Comparison of ENCODE assay signal across 1 cellular context in the genomic region with DNA sequence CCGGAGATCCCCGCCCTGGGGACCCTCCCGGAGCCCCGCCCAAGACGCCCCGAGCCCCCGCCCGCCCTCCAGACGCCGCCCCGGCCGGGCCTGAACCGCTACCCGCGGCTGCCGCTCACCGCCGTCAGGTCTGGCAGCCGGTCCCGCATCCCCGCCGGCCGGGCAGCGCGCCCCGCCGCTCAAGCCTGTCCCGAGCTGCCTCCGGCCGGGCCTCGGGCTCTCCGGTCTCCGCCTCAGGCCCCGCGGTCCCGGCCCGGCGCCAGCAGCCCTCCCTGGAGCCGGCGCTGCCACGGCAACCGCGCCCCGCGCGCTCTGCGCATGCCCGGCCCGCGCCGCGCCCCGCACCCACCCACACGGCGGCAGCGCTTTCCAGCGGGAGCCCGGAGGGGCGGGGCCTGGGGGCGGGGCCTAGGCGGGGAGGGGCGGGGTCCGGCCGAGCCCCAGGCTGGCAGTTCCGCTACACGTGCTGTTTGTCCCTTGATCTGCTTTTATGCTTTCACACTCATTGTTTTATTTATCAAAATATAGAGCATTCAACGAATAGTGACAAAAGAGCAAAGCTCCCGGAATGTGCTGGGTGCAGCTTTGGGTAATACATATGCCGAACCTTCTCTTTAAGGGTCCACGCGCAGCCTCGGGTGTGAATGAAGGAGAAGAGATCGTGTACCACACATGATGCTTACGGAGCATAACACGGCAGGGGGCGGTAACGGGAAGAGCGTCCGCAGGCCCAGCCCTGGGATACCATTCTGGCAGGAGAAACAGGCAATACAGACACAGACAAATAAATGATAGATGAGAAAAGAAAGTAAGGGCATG.
A peak's percentile ranks its signal among the peaks of the same experiment; 100 is the strongest.
TF ChIP-seq lines count a peak whose summit lies in the region.

A gene (minus strand): TSS at position 300 of the 819 bp plus-strand sequence. CDS start 151 bp downstream, at position 149.

TF ChIP-seq in K562, 482 proteins besides CTCF, POLR2A, EP300 and RAD21 (continued from another document and continues in another):
- TF ChIP-seq, protein P1, sequence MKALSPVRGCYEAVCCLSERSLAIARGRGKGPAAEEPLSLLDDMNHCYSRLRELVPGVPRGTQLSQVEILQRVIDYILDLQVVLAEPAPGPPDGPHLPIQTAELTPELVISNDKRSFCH (CRISPR knock-in tag; IDR thresholded peaks at IDR 0.05) = no peak
- TF ChIP-seq, protein P1 (tag; IDR thresholded peaks at IDR 0.05) = no peak
- TF ChIP-seq, protein P2, sequence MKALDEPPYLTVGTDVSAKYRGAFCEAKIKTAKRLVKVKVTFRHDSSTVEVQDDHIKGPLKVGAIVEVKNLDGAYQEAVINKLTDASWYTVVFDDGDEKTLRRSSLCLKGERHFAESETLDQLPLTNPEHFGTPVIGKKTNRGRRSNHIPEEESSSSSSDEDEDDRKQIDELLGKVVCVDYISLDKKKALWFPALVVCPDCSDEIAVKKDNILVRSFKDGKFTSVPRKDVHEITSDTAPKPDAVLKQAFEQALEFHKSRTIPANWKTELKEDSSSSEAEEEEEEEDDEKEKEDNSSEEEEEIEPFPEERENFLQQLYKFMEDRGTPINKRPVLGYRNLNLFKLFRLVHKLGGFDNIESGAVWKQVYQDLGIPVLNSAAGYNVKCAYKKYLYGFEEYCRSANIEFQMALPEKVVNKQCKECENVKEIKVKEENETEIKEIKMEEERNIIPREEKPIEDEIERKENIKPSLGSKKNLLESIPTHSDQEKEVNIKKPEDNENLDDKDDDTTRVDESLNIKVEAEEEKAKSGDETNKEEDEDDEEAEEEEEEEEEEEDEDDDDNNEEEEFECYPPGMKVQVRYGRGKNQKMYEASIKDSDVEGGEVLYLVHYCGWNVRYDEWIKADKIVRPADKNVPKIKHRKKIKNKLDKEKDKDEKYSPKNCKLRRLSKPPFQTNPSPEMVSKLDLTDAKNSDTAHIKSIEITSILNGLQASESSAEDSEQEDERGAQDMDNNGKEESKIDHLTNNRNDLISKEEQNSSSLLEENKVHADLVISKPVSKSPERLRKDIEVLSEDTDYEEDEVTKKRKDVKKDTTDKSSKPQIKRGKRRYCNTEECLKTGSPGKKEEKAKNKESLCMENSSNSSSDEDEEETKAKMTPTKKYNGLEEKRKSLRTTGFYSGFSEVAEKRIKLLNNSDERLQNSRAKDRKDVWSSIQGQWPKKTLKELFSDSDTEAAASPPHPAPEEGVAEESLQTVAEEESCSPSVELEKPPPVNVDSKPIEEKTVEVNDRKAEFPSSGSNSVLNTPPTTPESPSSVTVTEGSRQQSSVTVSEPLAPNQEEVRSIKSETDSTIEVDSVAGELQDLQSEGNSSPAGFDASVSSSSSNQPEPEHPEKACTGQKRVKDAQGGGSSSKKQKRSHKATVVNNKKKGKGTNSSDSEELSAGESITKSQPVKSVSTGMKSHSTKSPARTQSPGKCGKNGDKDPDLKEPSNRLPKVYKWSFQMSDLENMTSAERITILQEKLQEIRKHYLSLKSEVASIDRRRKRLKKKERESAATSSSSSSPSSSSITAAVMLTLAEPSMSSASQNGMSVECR (CRISPR knock-in tag; IDR thresholded peaks at IDR 0.05) = peak; percentile 64; the same call in 1 of the 2 replicates
- TF ChIP-seq, protein P3, sequence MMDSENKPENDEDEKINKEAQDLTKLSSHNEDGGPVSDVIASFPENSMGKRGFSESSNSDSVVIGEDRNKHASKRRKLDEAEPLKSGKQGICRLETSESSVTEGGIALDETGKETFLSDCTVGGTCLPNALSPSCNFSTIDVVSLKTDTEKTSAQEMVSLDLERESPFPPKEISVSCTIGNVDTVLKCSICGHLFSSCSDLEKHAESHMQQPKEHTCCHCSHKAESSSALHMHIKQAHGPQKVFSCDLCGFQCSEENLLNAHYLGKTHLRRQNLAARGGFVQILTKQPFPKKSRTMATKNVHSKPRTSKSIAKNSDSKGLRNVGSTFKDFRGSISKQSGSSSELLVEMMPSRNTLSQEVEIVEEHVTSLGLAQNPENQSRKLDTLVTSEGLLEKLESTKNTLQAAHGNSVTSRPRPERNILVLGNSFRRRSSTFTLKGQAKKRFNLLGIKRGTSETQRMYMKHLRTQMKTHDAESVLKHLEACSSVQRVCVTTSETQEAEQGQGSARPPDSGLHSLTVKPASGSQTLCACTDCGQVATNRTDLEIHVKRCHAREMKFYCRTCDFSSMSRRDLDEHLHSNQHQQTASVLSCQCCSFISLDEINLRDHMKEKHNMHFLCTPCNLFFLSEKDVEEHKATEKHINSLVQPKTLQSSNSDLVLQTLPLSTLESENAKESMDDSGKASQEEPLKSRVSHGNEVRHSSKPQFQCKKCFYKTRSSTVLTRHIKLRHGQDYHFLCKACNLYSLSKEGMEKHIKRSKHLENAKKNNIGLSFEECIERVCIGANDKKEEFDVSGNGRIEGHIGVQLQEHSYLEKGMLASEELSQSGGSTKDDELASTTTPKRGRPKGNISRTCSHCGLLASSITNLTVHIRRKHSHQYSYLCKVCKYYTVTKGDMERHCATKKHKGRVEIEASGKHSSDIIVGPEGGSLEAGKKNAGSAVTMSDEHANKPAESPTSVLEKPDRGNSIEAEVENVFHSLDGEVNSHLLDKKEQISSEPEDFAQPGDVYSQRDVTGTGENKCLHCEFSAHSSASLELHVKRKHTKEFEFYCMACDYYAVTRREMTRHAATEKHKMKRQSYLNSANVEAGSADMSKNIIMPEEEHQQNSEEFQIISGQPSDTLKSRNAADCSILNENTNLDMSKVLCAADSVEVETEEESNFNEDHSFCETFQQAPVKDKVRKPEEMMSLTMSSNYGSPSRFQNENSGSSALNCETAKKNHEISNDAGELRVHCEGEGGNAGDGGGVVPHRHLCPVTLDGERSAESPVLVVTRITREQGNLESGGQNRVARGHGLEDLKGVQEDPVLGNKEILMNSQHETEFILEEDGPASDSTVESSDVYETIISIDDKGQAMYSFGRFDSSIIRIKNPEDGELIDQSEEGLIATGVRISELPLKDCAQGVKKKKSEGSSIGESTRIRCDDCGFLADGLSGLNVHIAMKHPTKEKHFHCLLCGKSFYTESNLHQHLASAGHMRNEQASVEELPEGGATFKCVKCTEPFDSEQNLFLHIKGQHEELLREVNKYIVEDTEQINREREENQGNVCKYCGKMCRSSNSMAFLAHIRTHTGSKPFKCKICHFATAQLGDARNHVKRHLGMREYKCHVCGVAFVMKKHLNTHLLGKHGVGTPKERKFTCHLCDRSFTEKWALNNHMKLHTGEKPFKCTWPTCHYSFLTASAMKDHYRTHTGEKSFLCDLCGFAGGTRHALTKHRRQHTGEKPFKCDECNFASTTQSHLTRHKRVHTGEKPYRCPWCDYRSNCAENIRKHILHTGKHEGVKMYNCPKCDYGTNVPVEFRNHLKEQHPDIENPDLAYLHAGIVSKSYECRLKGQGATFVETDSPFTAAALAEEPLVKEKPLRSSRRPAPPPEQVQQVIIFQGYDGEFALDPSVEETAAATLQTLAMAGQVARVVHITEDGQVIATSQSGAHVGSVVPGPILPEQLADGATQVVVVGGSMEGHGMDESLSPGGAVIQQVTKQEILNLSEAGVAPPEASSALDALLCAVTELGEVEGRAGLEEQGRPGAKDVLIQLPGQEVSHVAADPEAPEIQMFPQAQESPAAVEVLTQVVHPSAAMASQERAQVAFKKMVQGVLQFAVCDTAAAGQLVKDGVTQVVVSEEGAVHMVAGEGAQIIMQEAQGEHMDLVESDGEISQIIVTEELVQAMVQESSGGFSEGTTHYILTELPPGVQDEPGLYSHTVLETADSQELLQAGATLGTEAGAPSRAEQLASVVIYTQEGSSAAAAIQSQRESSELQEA (IDR thresholded peaks at IDR 0.05; ENCODE audit: low read depth) = no peak
- TF ChIP-seq CHD1 (IDR thresholded peaks at IDR 0.05; ENCODE audit: low read length) (no peak), ZNF274 (IDR thresholded peaks at IDR 0.05; ENCODE audit: borderline replicate concordance, low read depth, low read length) (no peak), HDAC6 (IDR thresholded peaks at IDR 0.05; ENCODE audit: low read depth, low read length) (no peak), TRIM24 (IDR thresholded peaks at IDR 0.05) (0 out of 4 replicates have a peak, but pooled peaks of 1 of the 2 experiments have one; percentile 27), XRCC3 (IDR thresholded peaks at IDR 0.05) (no peak), ARNT (IDR thresholded peaks at IDR 0.05) (peak in 1 of 2 experiments; percentile 84; a peak in 2 of 4 replicates), MCM5 (IDR thresholded peaks at IDR 0.05; ENCODE audit: low read depth) (no peak), FOXA1 (IDR thresholded peaks at IDR 0.05; ENCODE audit: borderline replicate concordance) (no peak), BHLHE40 (IDR thresholded peaks at IDR 0.05; ENCODE audit: low read length) (peak; percentile 80), ZNF121 (CRISPR knock-in tag; conservative IDR thresholded peaks at IDR 0.05) (no peak), C11orf30 (IDR thresholded peaks at IDR 0.05; ENCODE audit: low read depth) (no peak), PHF8 (IDR thresholded peaks at IDR 0.05; ENCODE audit: borderline replicate concordance, low read length) (peak; percentile 61; the same call in 1 of the 2 replicates), ZNF584 (CRISPR knock-in tag; IDR thresholded peaks at IDR 0.05; ENCODE audit: low read depth) (no peak), LCOR (CRISPR knock-in tag; IDR thresholded peaks at IDR 0.05) (0 out of 2 replicates have a peak, but pooled peaks have one; percentile 40), DPF2 (IDR thresholded peaks at IDR 0.05) (peak; percentile 65), SPI1 (IDR thresholded peaks at IDR 0.05; ENCODE audit: borderline replicate concordance, low read depth, low read length) (no peak), POLR3A (IDR thresholded peaks at IDR 0.05; ENCODE audit: borderline replicate concordance, extremely low read depth, insufficient read depth, insufficient read length) (no peak), CCNT2 (IDR thresholded peaks at IDR 0.05; ENCODE audit: borderline replicate concordance, extremely low read depth, insufficient read length, low read depth, low read length) (peak; percentile 24), NCOA2 (IDR thresholded peaks at IDR 0.05; ENCODE audit: partially characterized antibody in 2 of 2) (no peak), ZNF316 (IDR thresholded peaks at IDR 0.05) (peak; percentile 54), SRSF1 (IDR thresholded peaks at IDR 0.05; ENCODE audit: low read depth, low read length) (no peak), ZC3H11A (IDR thresholded peaks at IDR 0.05; ENCODE audit: low read depth, low read length) (no peak), ZNF232 (CRISPR knock-in tag; IDR thresholded peaks at IDR 0.05) (no peak), ZNF778 (CRISPR knock-in tag; IDR thresholded peaks at IDR 0.05) (no peak), CBFA2T2 (conservative IDR thresholded peaks at IDR 0.05) (no peak), NBN (IDR thresholded peaks at IDR 0.05; ENCODE audit: low read depth) (peak; percentile 94), NR2F6 (CRISPR knock-in tag; IDR thresholded peaks at IDR 0.05) (no peak), TAF9B (IDR thresholded peaks at IDR 0.05; ENCODE audit: partially characterized antibody) (peak; percentile 23), HMG20B (CRISPR knock-in tag; IDR thresholded peaks at IDR 0.05) (no peak), HDAC1 (IDR thresholded peaks at IDR 0.05) (peak; percentile 37 to 94; a peak in 2 of 4 replicates)
- TF ChIP-seq, protein P4, sequence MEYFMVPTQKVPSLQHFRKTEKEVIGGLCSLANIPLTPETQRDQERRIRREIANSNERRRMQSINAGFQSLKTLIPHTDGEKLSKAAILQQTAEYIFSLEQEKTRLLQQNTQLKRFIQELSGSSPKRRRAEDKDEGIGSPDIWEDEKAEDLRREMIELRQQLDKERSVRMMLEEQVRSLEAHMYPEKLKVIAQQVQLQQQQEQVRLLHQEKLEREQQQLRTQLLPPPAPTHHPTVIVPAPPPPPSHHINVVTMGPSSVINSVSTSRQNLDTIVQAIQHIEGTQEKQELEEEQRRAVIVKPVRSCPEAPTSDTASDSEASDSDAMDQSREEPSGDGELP (CRISPR knock-in tag; IDR thresholded peaks at IDR 0.05; ENCODE audit: borderline replicate concordance) = peak; percentile 73; the same call in 1 of the 2 replicates
- TF ChIP-seq, protein P5, sequence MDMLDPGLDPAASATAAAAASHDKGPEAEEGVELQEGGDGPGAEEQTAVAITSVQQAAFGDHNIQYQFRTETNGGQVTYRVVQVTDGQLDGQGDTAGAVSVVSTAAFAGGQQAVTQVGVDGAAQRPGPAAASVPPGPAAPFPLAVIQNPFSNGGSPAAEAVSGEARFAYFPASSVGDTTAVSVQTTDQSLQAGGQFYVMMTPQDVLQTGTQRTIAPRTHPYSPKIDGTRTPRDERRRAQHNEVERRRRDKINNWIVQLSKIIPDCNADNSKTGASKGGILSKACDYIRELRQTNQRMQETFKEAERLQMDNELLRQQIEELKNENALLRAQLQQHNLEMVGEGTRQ (CRISPR knock-in tag; IDR thresholded peaks at IDR 0.05) = no peak; the same call in 1 of the 2 replicates
- TF ChIP-seq, protein P6, sequence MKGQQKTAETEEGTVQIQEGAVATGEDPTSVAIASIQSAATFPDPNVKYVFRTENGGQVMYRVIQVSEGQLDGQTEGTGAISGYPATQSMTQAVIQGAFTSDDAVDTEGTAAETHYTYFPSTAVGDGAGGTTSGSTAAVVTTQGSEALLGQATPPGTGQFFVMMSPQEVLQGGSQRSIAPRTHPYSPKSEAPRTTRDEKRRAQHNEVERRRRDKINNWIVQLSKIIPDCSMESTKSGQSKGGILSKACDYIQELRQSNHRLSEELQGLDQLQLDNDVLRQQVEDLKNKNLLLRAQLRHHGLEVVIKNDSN (CRISPR knock-in tag; IDR thresholded peaks at IDR 0.05) = peak; percentile 42; the same call in 1 of the 2 replicates
- TF ChIP-seq, protein P7, sequence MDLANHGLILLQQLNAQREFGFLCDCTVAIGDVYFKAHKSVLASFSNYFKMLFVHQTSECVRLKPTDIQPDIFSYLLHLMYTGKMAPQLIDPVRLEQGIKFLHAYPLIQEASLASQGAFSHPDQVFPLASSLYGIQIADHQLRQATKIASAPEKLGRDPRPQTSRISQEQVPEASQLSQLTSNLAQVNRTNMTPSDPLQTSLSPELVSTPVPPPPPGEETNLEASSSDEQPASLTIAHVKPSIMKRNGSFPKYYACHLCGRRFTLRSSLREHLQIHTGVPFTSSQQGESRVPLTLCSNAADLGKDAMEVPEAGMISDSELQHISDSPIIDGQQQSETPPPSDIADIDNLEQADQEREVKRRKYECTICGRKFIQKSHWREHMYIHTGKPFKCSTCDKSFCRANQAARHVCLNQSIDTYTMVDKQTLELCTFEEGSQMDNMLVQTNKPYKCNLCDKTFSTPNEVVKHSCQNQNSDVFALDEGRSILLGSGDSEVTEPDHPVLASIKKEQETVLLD (IDR thresholded peaks at IDR 0.05) = peak; percentile 25; the same call in 1 of the 2 replicates
- TF ChIP-seq, protein P8, sequence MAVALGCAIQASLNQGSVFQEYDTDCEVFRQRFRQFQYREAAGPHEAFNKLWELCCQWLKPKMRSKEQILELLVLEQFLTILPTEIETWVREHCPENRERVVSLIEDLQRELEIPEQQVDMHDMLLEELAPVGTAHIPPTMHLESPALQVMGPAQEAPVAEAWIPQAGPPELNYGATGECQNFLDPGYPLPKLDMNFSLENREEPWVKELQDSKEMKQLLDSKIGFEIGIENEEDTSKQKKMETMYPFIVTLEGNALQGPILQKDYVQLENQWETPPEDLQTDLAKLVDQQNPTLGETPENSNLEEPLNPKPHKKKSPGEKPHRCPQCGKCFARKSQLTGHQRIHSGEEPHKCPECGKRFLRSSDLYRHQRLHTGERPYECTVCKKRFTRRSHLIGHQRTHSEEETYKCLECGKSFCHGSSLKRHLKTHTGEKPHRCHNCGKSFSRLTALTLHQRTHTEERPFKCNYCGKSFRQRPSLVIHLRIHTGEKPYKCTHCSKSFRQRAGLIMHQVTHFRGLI (CRISPR knock-in tag; IDR thresholded peaks at IDR 0.05) = no peak
